Comparison of ENCODE assay signal across 9 cellular contexts in the genomic region with DNA sequence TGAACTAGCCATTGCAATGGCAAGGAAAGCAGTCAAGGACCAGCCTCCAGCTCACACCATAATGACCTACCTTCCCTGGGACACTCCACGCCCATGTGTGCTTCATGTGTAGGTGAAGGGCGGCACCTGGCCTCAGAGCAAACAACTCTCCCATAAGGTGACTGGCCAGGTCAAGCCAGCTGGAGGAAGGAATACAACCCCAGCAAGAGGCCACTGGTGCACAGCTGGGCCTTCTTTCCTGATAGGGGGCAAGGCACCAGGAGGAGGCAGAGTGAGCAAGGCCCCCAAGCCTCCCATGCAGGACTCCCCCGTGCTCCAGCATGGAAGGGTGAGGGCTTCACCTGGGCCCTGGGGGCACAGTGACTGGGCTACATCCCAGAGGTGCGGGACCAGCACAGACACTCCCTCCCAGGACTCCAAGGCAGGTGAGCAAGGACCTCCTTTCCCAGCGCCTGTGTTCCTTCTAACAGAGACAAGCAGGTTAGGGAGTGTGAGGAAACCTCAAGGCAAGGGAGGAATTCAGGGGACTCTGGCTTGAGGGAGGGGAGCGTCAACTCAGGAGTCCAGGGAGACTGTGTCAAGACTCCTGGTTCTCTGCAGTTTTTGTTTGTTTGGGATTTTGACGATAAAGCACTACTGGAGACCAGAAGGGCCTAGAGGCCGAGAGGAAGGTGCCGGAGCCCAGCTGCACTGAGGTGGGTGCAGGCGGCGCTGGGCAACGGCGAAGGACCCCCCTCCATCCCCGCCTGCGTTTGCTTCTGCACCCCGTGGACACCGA. TPM values are rescaled to one million over a fixed set of nuclear protein-coding genes. Genes with fewer than 3 reads are reported as not detected.
DNase-seq lines count a peak whose midpoint lies in the region; ATAC-seq, FAIRE-seq and TF ChIP-seq lines count a peak whose summit lies in the region.
"Had no signal": no experiment of that assay in that cellular context is flagged by ENCODE, and none has a peak within 500 bp of the region (broad histone marks: within the 10 kb centered on the region; RNA-seq: fewer than 3 reads in every experiment).

No MANE protein-coding gene starts in this region.

- no peaks in the 10 kb centered on the region for H3K9me2 ChIP-seq in GM23338 (ENCODE audit: insufficient read depth)

- 0 out of 2 replicates have a peak, but pooled peaks cover 7% of the 10 kb centered on the region for H3F3A ChIP-seq in GM23338 (replicated peaks; ENCODE audit: low read depth)

- no peak for FAIRE-seq in GM12891 (lab: Jason Lieb, UNC)

- intact Hi-C loops in CD4-positive, alpha-beta memory T cell (cut with micrococcal nuclease): no loop called here

- H3K27me3 Mint-ChIP-seq in CD4-positive, alpha-beta memory T cell: peaks cover 33 to 40% of the 10 kb centered on the region in 2 donors
- H3K27me3 Mint-ChIP-seq in GM23338 (ENCODE audit: insufficient read depth, low read depth, poor library complexity): peaks cover 32% of the 10 kb centered on the region
- peaks cover 28% of the 10 kb centered on the region for H3K27me3 Mint-ChIP-seq in brain
- H3K27me3 Mint-ChIP-seq in natural killer cell treated with Interleukin-12 subunit alpha and Interleukin-12 subunit beta and Interleukin-15 and Interleukin-18, amount 100 ng/mL, for 72 hours: peaks cover 33 to 38% of the 10 kb centered on the region in 2 donors

- no peak for TF ChIP-seq POLR2A in GM12891 (IDR thresholded peaks at IDR 0.05; ENCODE audit: low read depth, low read length)

- H3K27ac Mint-ChIP-seq in CD4-positive, alpha-beta memory T cell: peak overlapping the region in 3 of 7 donors; percentile 22 to 66 (median 47)
- H3K27ac Mint-ChIP-seq in GM23338 (no peak overlapping the region), brain (peak overlapping the region; percentile 56 to 93 (median 65))
- no peak overlapping the region for H3K27ac Mint-ChIP-seq in natural killer cell treated with Interleukin-12 subunit alpha and Interleukin-12 subunit beta and Interleukin-15 and Interleukin-18, amount 100 ng/mL, for 72 hours

- H3K4me1 Mint-ChIP-seq in CD4-positive, alpha-beta memory T cell: peaks cover 5 to 21% (median 11%) of the 10 kb centered on the region in 4 donors
- peaks cover 13% of the 10 kb centered on the region for H3K4me1 Mint-ChIP-seq in GM23338
- peaks cover 42% of the 10 kb centered on the region for H3K4me1 Mint-ChIP-seq in brain
- peaks cover 5 to 14% of the 10 kb centered on the region in 2 donors for H3K4me1 Mint-ChIP-seq in natural killer cell treated with Interleukin-12 subunit alpha and Interleukin-12 subunit beta and Interleukin-15 and Interleukin-18, amount 100 ng/mL, for 72 hours (ENCODE audit: low read depth in 2 of 2)

- H4K20me1 ChIP-seq in GM23338 (replicated peaks; ENCODE audit: insufficient read depth): no peaks in the 10 kb centered on the region; the same call in 1 of the 2 replicates

- TF ChIP-seq CTCF in GM23338 (conservative IDR thresholded peaks at IDR 0.05; ENCODE audit: low read depth in 2 of 2) (0 out of 4 replicates have a peak, but pooled peaks of 1 of the 2 experiments have one; percentile 8), brain (conservative IDR thresholded peaks at IDR 0.05) (no peak)

- H3K4me3 ChIP-seq in CD4-positive, alpha-beta memory T cell (ENCODE audit: low read length in 2 of 2): no peak overlapping the region
- H3K4me3 ChIP-seq in GM23338: peak overlapping the region; percentile 59

- H3K9me3 Mint-ChIP-seq in CD4-positive, alpha-beta memory T cell: peaks cover 0 to 28% (median 10%) of the 10 kb centered on the region in 8 donors
- H3K9me3 Mint-ChIP-seq in GM23338: peaks cover 26% of the 10 kb centered on the region
- H3K9me3 Mint-ChIP-seq in brain: peaks cover 2 to 38% (median 16%) of the 10 kb centered on the region in 5 experiments
- H3K9me3 Mint-ChIP-seq in natural killer cell treated with Interleukin-12 subunit alpha and Interleukin-12 subunit beta and Interleukin-15 and Interleukin-18, amount 100 ng/mL, for 72 hours: peaks cover 2% of the 10 kb centered on the region

- no peaks in the 10 kb centered on the region for H3K79me2 ChIP-seq in GM23338 (replicated peaks; ENCODE audit: insufficient read depth)

- H3K36me3 ChIP-seq in CD4-positive, alpha-beta memory T cell (ENCODE audit: insufficient read depth, low read length): no peaks in the 10 kb centered on the region
- H3K36me3 ChIP-seq in GM23338 (ENCODE audit: insufficient read depth): no peaks in the 10 kb centered on the region

- H3K27ac ChIP-seq in CD4-positive, alpha-beta memory T cell (ENCODE audit: low read depth, low read length): no peak overlapping the region
- H3K27ac ChIP-seq in GM23338 (ENCODE audit: low read depth): no peak overlapping the region

- H3K9me3 ChIP-seq in CD4-positive, alpha-beta memory T cell (ENCODE audit: control insufficient read depth in 1 of 2, low read length in 2 of 2): no peaks in the 10 kb centered on the region

- POLR2A ChIA-PET in CD4-positive, alpha-beta memory T cell (lab: Charles Lee; ENCODE audit: partially characterized antibody): no interaction called here

- peaks cover 14% of the 10 kb centered on the region for H3K4me1 ChIP-seq in CD4-positive, alpha-beta memory T cell (ENCODE audit: insufficient read depth, low read length)
- peaks cover 5% of the 10 kb centered on the region; the same call in 1 of the 2 replicates for H3K4me1 ChIP-seq in GM23338 (ENCODE audit: insufficient read depth)

- DNase-seq in CD4-positive, alpha-beta memory T cell: no peak
- DNase-seq in GM23338 (ENCODE audit: low spot score) (peak; percentile 48), C1 segment of cervical spinal cord (lab: John Stamatoyannopoulos, UW) (no peak), GM12891 (ENCODE audit: insufficient read length, low spot score) (no peak), DMS 273 (lab: John Stamatoyannopoulos, UW; ENCODE audit: unreplicated experiment) (no peak)
- no peak for DNase-seq in natural killer cell treated with Interleukin-12 subunit alpha and Interleukin-12 subunit beta and Interleukin-15 and Interleukin-18, amount 100 ng/mL, for 72 hours (ENCODE audit: low spot score)
- DNase-seq in activated CD8-positive, alpha-beta memory T cell treated with anti-CD3 and anti-CD28 coated beads, Interleukin-2, amount 50 U/mL, for 4 hours: no peak
- DNase-seq: OCI-M1 had no signal

- CTCF ChIA-PET in CD4-positive, alpha-beta memory T cell (lab: Charles Lee; ENCODE audit: partially characterized antibody): no interaction called here

- H3K4me2 ChIP-seq in GM23338: peak overlapping the region; percentile 83

- peaks cover 32% of the 10 kb centered on the region for H3K27me3 ChIP-seq in CD4-positive, alpha-beta memory T cell (ENCODE audit: insufficient read depth, low read length)
- peaks cover 54% of the 10 kb centered on the region for H3K27me3 ChIP-seq in GM23338 (ENCODE audit: insufficient read depth)

- peak overlapping the region in 7 of 8 donors; percentile 48 to 76 (median 66) for H3K4me3 Mint-ChIP-seq in CD4-positive, alpha-beta memory T cell
- H3K4me3 Mint-ChIP-seq in GM23338 (peak overlapping the region; percentile 72), brain (peak overlapping the region; percentile 85 to 90 (median 86))
- H3K4me3 Mint-ChIP-seq in natural killer cell treated with Interleukin-12 subunit alpha and Interleukin-12 subunit beta and Interleukin-15 and Interleukin-18, amount 100 ng/mL, for 72 hours: peak overlapping the region; percentile 67

- ATAC-seq in GM23338: peak; percentile 14
- no peak for ATAC-seq in natural killer cell treated with Interleukin-12 subunit alpha and Interleukin-12 subunit beta and Interleukin-15 and Interleukin-18, amount 100 ng/mL, for 72 hours

- peaks cover 0 to 3% of the 10 kb centered on the region in 2 donors for H3K36me3 Mint-ChIP-seq in CD4-positive, alpha-beta memory T cell
- H3K36me3 Mint-ChIP-seq in GM23338 (ENCODE audit: low read depth) (peaks cover 6% of the 10 kb centered on the region; the same call in 2 of the 3 replicates), brain (peaks cover 24% of the 10 kb centered on the region)
- H3K36me3 Mint-ChIP-seq in natural killer cell treated with Interleukin-12 subunit alpha and Interleukin-12 subunit beta and Interleukin-15 and Interleukin-18, amount 100 ng/mL, for 72 hours: no peaks in the 10 kb centered on the region

- peak overlapping the region; percentile 72 for H2AFZ ChIP-seq in GM23338

TF ChIP-seq in GM12891, 5 proteins besides CTCF, POLR2A, EP300 and RAD21:
- TF ChIP-seq POU2F2 (IDR thresholded peaks at IDR 0.05; ENCODE audit: low read depth, low read length) (no peak), TAF1 (IDR thresholded peaks at IDR 0.05; ENCODE audit: low read depth, low read length) (no peak)

RNA-seq across cellular contexts. Expression of a gene that starts 1.7 kb away (rescaled TPM):
- total RNA-seq in CD4-positive, alpha-beta memory T cell: 1 to 10 TPM; 1.7 to 1.8 TPM
- 1 to 10 TPM; 1.9 to 2.6 TPM for polyA plus RNA-seq in CD4-positive, alpha-beta memory T cell
- 3.7 and 4.0 TPM in 2 replicates for total RNA-seq in GM23338 (2014; rRNA removed; shearing (Covaris generic))
- 0.87 and 1.4 TPM in 2 replicates for polyA plus RNA-seq in GM23338 (2016; fragmentation: Nextera tagmentation; extraction: Ambion mirVana)
- 130 TPM for polyA plus RNA-seq in brain (ENCODE audit: insufficient read depth, low read depth, low replicate concordance)
- total RNA-seq in natural killer cell treated with Interleukin-12 subunit alpha and Interleukin-12 subunit beta and Interleukin-15 and Interleukin-18, amount 100 ng/mL, for 72 hours: under 1 TPM; 0.17 to 0.74 TPM
- 2.0 TPM for polyA plus RNA-seq in GM12891 (2012; ENCODE audit: low read depth, missing spikeins)

Comparison
In these comparisons a context has a peak if more than half of its experiments do, and no peak if none do; other contexts are left out.
1. H3K27ac Mint-ChIP-seq: peak in brain (5 of 5); none in GM23338 (single experiment) and natural killer cell treated with Interleukin-12 subunit alpha and Interleukin-12 subunit beta and Interleukin-15 and Interleukin-18, amount 100 ng/mL, for 72 hours (0 of 2).
2. Peak in every context shown above with its lines, with median percentiles within 50 percentile points of each other: H3K4me3 Mint-ChIP-seq.